ENCODE assay signal across 20 cellular contexts in genomic region chr11:129740125-129740719, GRCh38.
DNase-seq lines count a peak whose midpoint lies in the region; ATAC-seq, FAIRE-seq and TF ChIP-seq lines count a peak whose summit lies in the region.
"Had no signal": no experiment of that assay in that cellular context is flagged by ENCODE, and none has a peak within 500 bp of the region (broad histone marks: within the 10 kb centered on the region; RNA-seq: fewer than 3 reads in every experiment).

No MANE protein-coding gene starts in this region.

- H3K23me2 ChIP-seq in H1 (ENCODE audit: low read depth, low read length), result no peaks in the 10 kb centered on the region

- H3K23ac ChIP-seq in H1 (ENCODE audit: insufficient read length), result no peak overlapping the region

- no peak overlapping the region for H3K27ac Mint-ChIP-seq in activated CD4-positive, alpha-beta T cell treated with anti-CD3 and anti-CD28 coated beads, Interleukin-2, amount 10 ng/mL, durations not matched to agents 24 days and 14 days
- H3K27ac Mint-ChIP-seq: B cell; CD8-positive, alpha-beta T cell had no signal

- no peak for ATAC-seq in HCT116
- ATAC-seq in GM18907 (IDR thresholded peaks at IDR 0.05; ENCODE audit: unreplicated experiment), result no peak
- no peak for ATAC-seq in GM18505 (IDR thresholded peaks at IDR 0.05; ENCODE audit: unreplicated experiment)
- ATAC-seq: CD8-positive, alpha-beta T cell; GM12878 had no signal

- H3K27ac ChIP-seq in HCT116 (ENCODE audit: low read depth, low read length) (no peak overlapping the region), PC-9 (0 out of 2 replicates have a peak overlapping the region, but pooled peaks have one; percentile 90), H1 (ENCODE audit: low read depth, low read length) (no peak overlapping the region)
- H3K27ac ChIP-seq: BLaER1 treated with 17β-estradiol and CSF1 and Interleukin-3, amounts not matched to agents 10 nM and 100 nM; GM23248 had no signal

- no peak overlapping the region for H3K18ac ChIP-seq in H1 (ENCODE audit: extremely low read depth, low read length)

- H3K79me2 ChIP-seq in HCT116 (ENCODE audit: insufficient read depth, low read length), result no peaks in the 10 kb centered on the region
- H3K79me2 ChIP-seq in PC-9 (ENCODE audit: low read depth), result no peaks in the 10 kb centered on the region
- no peaks in the 10 kb centered on the region for H3K79me2 ChIP-seq in H1 (ENCODE audit: control insufficient read depth in 1 of 2, insufficient read depth in 2 of 2, low read length in 2 of 2)

- peaks cover 39% of the 10 kb centered on the region for H3F3A ChIP-seq in PC-9 (ENCODE audit: insufficient read depth, low read depth)

- H3K4me3 Mint-ChIP-seq in activated CD4-positive, alpha-beta T cell treated with anti-CD3 and anti-CD28 coated beads, Interleukin-2, amount 10 ng/mL, durations not matched to agents 24 days and 14 days, result no peak overlapping the region
- H3K4me3 Mint-ChIP-seq: B cell; CD8-positive, alpha-beta T cell had no signal

- peaks cover 7% of the 10 kb centered on the region for H3K27me3 Mint-ChIP-seq in activated CD4-positive, alpha-beta T cell treated with anti-CD3 and anti-CD28 coated beads, Interleukin-2, amount 10 ng/mL, durations not matched to agents 24 days and 14 days

- H3K4me2 ChIP-seq in HCT116 (ENCODE audit: low read length), result no peak overlapping the region
- H3K4me2 ChIP-seq in PC-9, result no peak overlapping the region
- H3K4me2 ChIP-seq in H1 (ENCODE audit: insufficient read depth in 1 of 2, low read depth in 2 of 2, low read length in 2 of 2), result no peak overlapping the region
- H3K4me2 ChIP-seq: BLaER1 treated with 17β-estradiol and CSF1 and Interleukin-3, amounts not matched to agents 10 nM and 100 nM had no signal

- H3K14ac ChIP-seq in H1 (ENCODE audit: insufficient read length), result no peak overlapping the region

- BruUV-seq in HCT116 (replicated peaks; lab: Mats Ljungman, UMichigan) (no TSS peak), PC-9 (replicated peaks; lab: Mats Ljungman, UMichigan) (no TSS peak)

- H3K56ac ChIP-seq in H1 (replicated peaks; ENCODE audit: insufficient read length, low read depth, low read length), result no peak overlapping the region

- H3K4me1 ChIP-seq in HCT116 (ENCODE audit: control insufficient read depth in 1 of 2, insufficient read depth in 2 of 2, low read length in 2 of 2) (no peaks in the 10 kb centered on the region), PC-9 (replicated peaks; ENCODE audit: insufficient read depth) (peaks cover 41% of the 10 kb centered on the region), H1 (replicated peaks in 1 of 4; ENCODE audit: control insufficient read depth in 3 of 4, insufficient read depth in 4 of 4, low read length in 3 of 4) (no peaks in the 10 kb centered on the region)
- H3K4me1 ChIP-seq: BLaER1 treated with 17β-estradiol and CSF1 and Interleukin-3, amounts not matched to agents 10 nM and 100 nM had no signal

- H4K20me1 ChIP-seq in HCT116 (ENCODE audit: insufficient read depth) (no peaks in the 10 kb centered on the region), PC-9 (ENCODE audit: insufficient read depth) (no peaks in the 10 kb centered on the region), H1 (replicated peaks in 1 of 2; ENCODE audit: control insufficient read depth in 1 of 2, insufficient read depth in 2 of 2, low read length in 2 of 2) (no peaks in the 10 kb centered on the region)
- H4K20me1 ChIP-seq: BLaER1 treated with 17β-estradiol and CSF1 and Interleukin-3, amounts not matched to agents 10 nM and 100 nM had no signal

- H3K4me3 ChIP-seq in HCT116 (replicated peaks in 1 of 2; ENCODE audit: low read depth in 1 of 2, low read length in 2 of 2) (no peak overlapping the region), PC-9 (no peak overlapping the region), H1 (ENCODE audit: extremely low read depth in 1 of 4, insufficient read depth in 2 of 4, low read depth in 3 of 4, low read length in 4 of 4) (no peak overlapping the region)
- H3K4me3 ChIP-seq: BLaER1 treated with 17β-estradiol and CSF1 and Interleukin-3, amounts not matched to agents 10 nM and 100 nM; GM12878; GM23248 had no signal

- H3K27me3 ChIP-seq in HCT116 (ENCODE audit: insufficient read depth, low read length), result no peaks in the 10 kb centered on the region
- no peaks in the 10 kb centered on the region for H3K27me3 ChIP-seq in PC-9 (ENCODE audit: insufficient read depth, low read depth)
- no peaks in the 10 kb centered on the region for H3K27me3 ChIP-seq in H1 (replicated peaks in 1 of 4; ENCODE audit: control insufficient read depth in 3 of 4, extremely low read depth in 1 of 4, insufficient read depth in 3 of 4, low read length in 3 of 4)
- H3K27me3 ChIP-seq: BLaER1 treated with 17β-estradiol and CSF1 and Interleukin-3, amounts not matched to agents 10 nM and 100 nM had no signal

- intact Hi-C loops in activated CD4-positive, alpha-beta T cell treated with anti-CD3 and anti-CD28 coated beads, Interleukin-2, amount 10 ng/mL, durations not matched to agents 24 days and 14 days (cut with micrococcal nuclease), result no loop called here
- intact Hi-C loops in HCT116 (cut with micrococcal nuclease), result no loop called here
- intact Hi-C loops in PC-9 (cut with micrococcal nuclease; ENCODE audit: unreplicated experiment), result no loop called here

- CTCF ChIA-PET in HCT116 (lab: Charles Lee) (no interaction called here), PC-9 (lab: Charles Lee) (no interaction called here), H1 (lab: Charles Lee; ENCODE audit: partially characterized antibody) (interaction anchor here (1.0 to 1.8 kb wide), 5 partner anchors 9 to 45 kb away, joined by 3 to 9 read pairs (median 5); no protein-coding TSS in a partner anchor)

- no peak overlapping the region for H2BK5ac ChIP-seq in H1 (ENCODE audit: low read depth, low read length)

- TF ChIP-seq POLR2A in HCT116 (IDR thresholded peaks at IDR 0.05; ENCODE audit: borderline replicate concordance, extremely low read depth, insufficient read depth, insufficient read length) (no peak), H1 (IDR thresholded peaks at IDR 0.05; ENCODE audit: control extremely low read depth in 1 of 2, low read depth in 2 of 2, low read length in 2 of 2) (no peak), GM18505 (IDR thresholded peaks at IDR 0.05; ENCODE audit: borderline replicate concordance, extremely low read depth, insufficient read depth, insufficient read length) (no peak)

- WGBS in H1 (ENCODE audit: extremely low coverage in 1 of 2, insufficient coverage in 1 of 2, insufficient read length in 1 of 2, insufficient replicate concordance in 2 of 2, low coverage in 1 of 2, low lambda C conversion rate in 2 of 2, missing lambda C conversion rate in 1 of 2), 2 experiments, result 94% methylated on average over 4 of the region's 4 CpGs; no CpG with 5 or more reads in 1 of the 2 experiments

- H3K9me3 ChIP-seq in HCT116 (ENCODE audit: control insufficient read depth in 1 of 2, insufficient read depth in 1 of 2, low read depth in 1 of 2, low read length in 2 of 2) (no peaks in the 10 kb centered on the region), PC-9 (ENCODE audit: insufficient read depth, low read depth) (peaks cover 12% of the 10 kb centered on the region), H1 (ENCODE audit: insufficient read depth in 2 of 2, low read depth in 1 of 2, low read length in 1 of 2) (no peaks in the 10 kb centered on the region)

- no peaks in the 10 kb centered on the region for H3K4me1 Mint-ChIP-seq in activated CD4-positive, alpha-beta T cell treated with anti-CD3 and anti-CD28 coated beads, Interleukin-2, amount 10 ng/mL, durations not matched to agents 24 days and 14 days
- H3K4me1 Mint-ChIP-seq: B cell had no signal

- POLR2A ChIA-PET in HCT116 (lab: Charles Lee) (no interaction called here), PC-9 (lab: Charles Lee; ENCODE audit: unreplicated experiment) (no interaction called here), H1 (lab: Charles Lee; ENCODE audit: partially characterized antibody) (no interaction called here)

- H3K36me3 ChIP-seq in HCT116 (ENCODE audit: control insufficient read depth in 1 of 2, insufficient read depth in 2 of 2, low read length in 2 of 2) (no peaks in the 10 kb centered on the region), PC-9 (ENCODE audit: low read depth) (no peaks in the 10 kb centered on the region), H1 (ENCODE audit: control insufficient read depth in 2 of 4, insufficient read depth in 4 of 4, low read length in 3 of 4) (no peaks in the 10 kb centered on the region)
- H3K36me3 ChIP-seq: BLaER1 treated with 17β-estradiol and CSF1 and Interleukin-3, amounts not matched to agents 10 nM and 100 nM had no signal

- TF ChIP-seq CTCF in HCT116 (IDR thresholded peaks at IDR 0.05 in 2 of 3, conservative IDR thresholded peaks at IDR 0.05 in 1 of 3; ENCODE audit: borderline replicate concordance in 1 of 3, insufficient read depth in 1 of 3, low read depth in 2 of 3, low read length in 2 of 3) (no peak), PC-9 (conservative IDR thresholded peaks at IDR 0.05) (no peak), H1 (IDR thresholded peaks at IDR 0.05; ENCODE audit: control extremely low read depth in 1 of 3, insufficient read depth in 1 of 3, low read depth in 1 of 3, low read length in 3 of 3) (no peak)

- RAD21 ChIA-PET in HCT116 (lab: Charles Lee; ENCODE audit: low non-redundant PET in 1 of 2, low total read pairs in 2 of 2, uncharacterized antibody in 2 of 2, unreplicated experiment in 2 of 2), result no interaction called here

- H3K9me2 ChIP-seq in HCT116 (ENCODE audit: insufficient read depth) (no peaks in the 10 kb centered on the region), PC-9 (ENCODE audit: insufficient read depth) (no peaks in the 10 kb centered on the region)

- H2BK12ac ChIP-seq in H1 (ENCODE audit: low read depth, low read length), result no peak overlapping the region

- H4K5ac ChIP-seq in H1 (ENCODE audit: insufficient read length, low read depth, low read length), result no peak overlapping the region

- TF ChIP-seq RAD21 in HCT116 (IDR thresholded peaks at IDR 0.05; ENCODE audit: low read depth) (no peak), H1 (IDR thresholded peaks at IDR 0.05 in 1 of 2, conservative IDR thresholded peaks at IDR 0.05 in 1 of 2; ENCODE audit: low read depth in 2 of 2, low read length in 2 of 2) (no peak)

- DNase-seq in activated CD4-positive, alpha-beta T cell treated with anti-CD3 and anti-CD28 coated beads, Interleukin-2, amount 10 ng/mL, durations not matched to agents 24 days and 14 days, result peak; percentile 26
- no peak for DNase-seq in activated CD4-positive, alpha-beta T cell treated with anti-CD3 and anti-CD28 coated beads, Interleukin-2, amount 50 U/mL, for 48 hours
- no peak for DNase-seq in HCT116 (ENCODE audit: low read depth, low spot score)
- DNase-seq in PC-9, result no peak
- no peak for DNase-seq in H1 (ENCODE audit: low read depth in 1 of 2, low spot score in 2 of 2)
- DNase-seq in stimulated activated CD4-positive, alpha-beta T cell treated with anti-CD3 and anti-CD28 coated beads, Interleukin-1b, Interleukin-23, amount 100 ng/mL, for 48 hours, result no peak
- DNase-seq: 8988T; Calu3; CD8-positive, alpha-beta T cell; DND-41; EL; GM23248; HCEC 1CT; KG1 had no signal

- no peak overlapping the region for H2BK120ac ChIP-seq in H1 (replicated peaks; ENCODE audit: low read depth, low read length)

- H3K79me1 ChIP-seq in H1 (ENCODE audit: low read depth, low read length), result no peaks in the 10 kb centered on the region

- H2BK20ac ChIP-seq in H1 (ENCODE audit: low read length), result no peak overlapping the region

- H2AFZ ChIP-seq in HCT116 (ENCODE audit: low read depth, low read length, poor library complexity, severe bottlenecking), result no peak overlapping the region
- no peak overlapping the region for H2AFZ ChIP-seq in PC-9
- H2AFZ ChIP-seq in H1 (ENCODE audit: low read length), result no peak overlapping the region
- H2AFZ ChIP-seq: GM23248 had no signal

- FAIRE-seq in H1 (lab: Jason Lieb, UNC), result no peak
- FAIRE-seq: GM12878, H54 had no signal

- no peak overlapping the region for H2AK5ac ChIP-seq in H1 (ENCODE audit: low read depth, low read length)

- no peak for TF ChIP-seq EP300 in H1 (IDR thresholded peaks at IDR 0.05; ENCODE audit: borderline replicate concordance in 1 of 2, low read depth in 2 of 2, low read length in 2 of 2)

- H2BK15ac ChIP-seq in H1 (ENCODE audit: low read length), result no peak overlapping the region

- no peaks in the 10 kb centered on the region for H3K36me3 Mint-ChIP-seq in activated CD4-positive, alpha-beta T cell treated with anti-CD3 and anti-CD28 coated beads, Interleukin-2, amount 10 ng/mL, durations not matched to agents 24 days and 14 days (ENCODE audit: low read depth)
- H3K36me3 Mint-ChIP-seq: CD8-positive, alpha-beta T cell had no signal

- no peak overlapping the region for H4K91ac ChIP-seq in H1 (replicated peaks; ENCODE audit: insufficient read length, low read length)

- no peaks in the 10 kb centered on the region for H3K9me3 Mint-ChIP-seq in activated CD4-positive, alpha-beta T cell treated with anti-CD3 and anti-CD28 coated beads, Interleukin-2, amount 10 ng/mL, durations not matched to agents 24 days and 14 days
- H3K9me3 Mint-ChIP-seq: CD8-positive, alpha-beta T cell had no signal

- H4K8ac ChIP-seq in H1 (ENCODE audit: extremely low read depth, insufficient read depth, low read length), result no peak overlapping the region

- H3K4ac ChIP-seq in H1 (replicated peaks; ENCODE audit: insufficient read length, low read depth, low read length), result no peak overlapping the region

- H3K9ac ChIP-seq in HCT116 (ENCODE audit: low read length) (no peak overlapping the region), H1 (replicated peaks in 1 of 4; ENCODE audit: extremely low read depth in 1 of 4, low read depth in 3 of 4, low read length in 3 of 4) (no peak overlapping the region)
- H3K9ac ChIP-seq: BLaER1 treated with 17β-estradiol and CSF1 and Interleukin-3, amounts not matched to agents 10 nM and 100 nM; GM23248 had no signal
